In the genomic region with DNA sequence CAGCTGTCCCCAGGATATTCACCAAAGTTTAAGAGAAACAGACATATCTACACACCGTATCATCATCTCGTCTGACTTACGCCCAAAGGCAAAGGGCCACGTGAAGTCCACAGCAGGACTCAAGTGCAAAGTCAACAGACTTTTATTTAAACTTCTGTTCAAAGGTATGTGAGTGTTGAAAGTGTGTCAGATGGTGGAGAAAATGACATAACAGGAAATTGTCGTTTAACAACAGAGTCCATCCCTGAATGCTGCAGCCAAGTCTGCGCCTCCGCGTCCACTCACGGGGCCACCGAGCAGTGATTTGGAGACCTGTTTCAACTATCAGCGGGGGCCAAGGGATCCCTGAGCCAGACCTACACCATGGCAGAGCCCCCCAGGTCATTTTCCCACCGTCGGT, we compare ENCODE assay signal across 1 cellular context.
TF ChIP-seq lines count a peak whose summit lies in the region.

No MANE protein-coding gene starts in this region.

TF ChIP-seq in HepG2, 621 proteins besides CTCF, POLR2A, EP300 and RAD21 (continued from another document and continues in another):
- TF ChIP-seq, protein P1, sequence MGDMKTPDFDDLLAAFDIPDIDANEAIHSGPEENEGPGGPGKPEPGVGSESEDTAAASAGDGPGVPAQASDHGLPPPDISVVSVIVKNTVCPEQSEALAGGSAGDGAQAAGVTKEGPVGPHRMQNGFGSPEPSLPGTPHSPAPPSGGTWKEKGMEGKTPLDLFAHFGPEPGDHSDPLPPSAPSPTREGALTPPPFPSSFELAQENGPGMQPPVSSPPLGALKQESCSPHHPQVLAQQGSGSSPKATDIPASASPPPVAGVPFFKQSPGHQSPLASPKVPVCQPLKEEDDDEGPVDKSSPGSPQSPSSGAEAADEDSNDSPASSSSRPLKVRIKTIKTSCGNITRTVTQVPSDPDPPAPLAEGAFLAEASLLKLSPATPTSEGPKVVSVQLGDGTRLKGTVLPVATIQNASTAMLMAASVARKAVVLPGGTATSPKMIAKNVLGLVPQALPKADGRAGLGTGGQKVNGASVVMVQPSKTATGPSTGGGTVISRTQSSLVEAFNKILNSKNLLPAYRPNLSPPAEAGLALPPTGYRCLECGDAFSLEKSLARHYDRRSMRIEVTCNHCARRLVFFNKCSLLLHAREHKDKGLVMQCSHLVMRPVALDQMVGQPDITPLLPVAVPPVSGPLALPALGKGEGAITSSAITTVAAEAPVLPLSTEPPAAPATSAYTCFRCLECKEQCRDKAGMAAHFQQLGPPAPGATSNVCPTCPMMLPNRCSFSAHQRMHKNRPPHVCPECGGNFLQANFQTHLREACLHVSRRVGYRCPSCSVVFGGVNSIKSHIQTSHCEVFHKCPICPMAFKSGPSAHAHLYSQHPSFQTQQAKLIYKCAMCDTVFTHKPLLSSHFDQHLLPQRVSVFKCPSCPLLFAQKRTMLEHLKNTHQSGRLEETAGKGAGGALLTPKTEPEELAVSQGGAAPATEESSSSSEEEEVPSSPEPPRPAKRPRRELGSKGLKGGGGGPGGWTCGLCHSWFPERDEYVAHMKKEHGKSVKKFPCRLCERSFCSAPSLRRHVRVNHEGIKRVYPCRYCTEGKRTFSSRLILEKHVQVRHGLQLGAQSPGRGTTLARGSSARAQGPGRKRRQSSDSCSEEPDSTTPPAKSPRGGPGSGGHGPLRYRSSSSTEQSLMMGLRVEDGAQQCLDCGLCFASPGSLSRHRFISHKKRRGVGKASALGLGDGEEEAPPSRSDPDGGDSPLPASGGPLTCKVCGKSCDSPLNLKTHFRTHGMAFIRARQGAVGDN (CRISPR knock-in tag; IDR thresholded peaks at IDR 0.05): peak; percentile 61
- peak; percentile 46; the same call in 1 of the 2 replicates for TF ChIP-seq KDM1A (CRISPR knock-in tag; IDR thresholded peaks at IDR 0.05)
- peak; percentile 57; the same call in 1 of the 2 replicates for TF ChIP-seq KMT2A (CRISPR knock-in tag; IDR thresholded peaks at IDR 0.05)
- TF ChIP-seq ZFP1 (CRISPR knock-in tag; IDR thresholded peaks at IDR 0.05): 0 out of 2 replicates have a peak, but pooled peaks have one; percentile 64
- 0 out of 2 replicates have a peak, but pooled peaks have one; percentile 56 for TF ChIP-seq NR2C2 (CRISPR knock-in tag; IDR thresholded peaks at IDR 0.05; ENCODE audit: borderline replicate concordance)
- peak; percentile 97 for TF ChIP-seq ERF (CRISPR knock-in tag; IDR thresholded peaks at IDR 0.05)
- TF ChIP-seq AHDC1 (CRISPR knock-in tag; IDR thresholded peaks at IDR 0.05; ENCODE audit: borderline replicate concordance): peak; percentile 90; the same call in 1 of the 2 replicates
- peak; percentile 83 for TF ChIP-seq BHLHE40 (IDR thresholded peaks at IDR 0.05; ENCODE audit: low read length)
- TF ChIP-seq HNRNPH1 (optimal IDR thresholded peaks at IDR 0.05; ENCODE audit: low read depth, low read length): no peak
- TF ChIP-seq ZNF451 (CRISPR knock-in tag; IDR thresholded peaks at IDR 0.05): 0 out of 2 replicates have a peak, but pooled peaks have one; percentile 38
- peak; percentile 86 for TF ChIP-seq FOSL2 (CRISPR knock-in tag; IDR thresholded peaks at IDR 0.05)
- 0 out of 2 replicates have a peak, but pooled peaks have one; percentile 27 for TF ChIP-seq ZNF44 (CRISPR knock-in tag; IDR thresholded peaks at IDR 0.05)
- TF ChIP-seq MIXL1 (CRISPR knock-in tag; IDR thresholded peaks at IDR 0.05): peak; percentile 97
- peak; percentile 70; the same call in 1 of the 2 replicates for TF ChIP-seq NR2F2 (IDR thresholded peaks at IDR 0.05; ENCODE audit: borderline replicate concordance, low read depth)
- peak; percentile 98 for TF ChIP-seq ARNTL (CRISPR knock-in tag; IDR thresholded peaks at IDR 0.05)
- TF ChIP-seq ZNF350 (CRISPR knock-in tag; IDR thresholded peaks at IDR 0.05; ENCODE audit: borderline replicate concordance, low read depth): 0 out of 2 replicates have a peak, but pooled peaks have one; percentile 25
- 0 out of 2 replicates have a peak, but pooled peaks have one; percentile 56 for TF ChIP-seq CREB1 (IDR thresholded peaks at IDR 0.05)
- no peak; the same call in 1 of the 2 replicates for TF ChIP-seq CREB1 (CRISPR knock-in tag; IDR thresholded peaks at IDR 0.05)
- TF ChIP-seq ZNF761 (CRISPR knock-in tag; conservative IDR thresholded peaks at IDR 0.05): peak; percentile 44; the same call in 1 of the 2 replicates
- no peak for TF ChIP-seq ZNF224 (CRISPR knock-in tag; IDR thresholded peaks at IDR 0.05)
- TF ChIP-seq ZMYM2 (CRISPR knock-in tag; IDR thresholded peaks at IDR 0.05): 0 out of 2 replicates have a peak, but pooled peaks have one; percentile 75
- TF ChIP-seq ETV5 (CRISPR knock-in tag; IDR thresholded peaks at IDR 0.05; ENCODE audit: borderline replicate concordance): peak; percentile 92
- TF ChIP-seq MTA3 (CRISPR knock-in tag; IDR thresholded peaks at IDR 0.05): no peak
- TF ChIP-seq ZMYM3 (CRISPR knock-in tag; IDR thresholded peaks at IDR 0.05): peak; percentile 82
- peak; percentile 34; the same call in 1 of the 2 replicates for TF ChIP-seq NAIF1 (CRISPR knock-in tag; IDR thresholded peaks at IDR 0.05; ENCODE audit: borderline replicate concordance)
- TF ChIP-seq AKAP8 (CRISPR knock-in tag; IDR thresholded peaks at IDR 0.05): 0 out of 2 replicates have a peak, but pooled peaks have one; percentile 48
- TF ChIP-seq ZNF772 (CRISPR knock-in tag; IDR thresholded peaks at IDR 0.05): peak; percentile 94
- TF ChIP-seq GABPB1 (CRISPR knock-in tag; IDR thresholded peaks at IDR 0.05): peak; percentile 73
- peak; percentile 94 for TF ChIP-seq SKI (IDR thresholded peaks at IDR 0.05; ENCODE audit: partially characterized antibody)
- no peak for TF ChIP-seq ZNF260 (CRISPR knock-in tag; IDR thresholded peaks at IDR 0.05; ENCODE audit: borderline replicate concordance, low read depth)
- no peak for TF ChIP-seq SATB2 (CRISPR knock-in tag; IDR thresholded peaks at IDR 0.05)
- TF ChIP-seq ZNF414 (CRISPR knock-in tag; IDR thresholded peaks at IDR 0.05): no peak
- TF ChIP-seq MED8 (CRISPR knock-in tag; IDR thresholded peaks at IDR 0.05; ENCODE audit: insufficient replicate concordance): no peak
- TF ChIP-seq PRDM10 (CRISPR knock-in tag; IDR thresholded peaks at IDR 0.05; ENCODE audit: low read depth): peak; percentile 60; the same call in 1 of the 2 replicates
- TF ChIP-seq, protein P2, sequence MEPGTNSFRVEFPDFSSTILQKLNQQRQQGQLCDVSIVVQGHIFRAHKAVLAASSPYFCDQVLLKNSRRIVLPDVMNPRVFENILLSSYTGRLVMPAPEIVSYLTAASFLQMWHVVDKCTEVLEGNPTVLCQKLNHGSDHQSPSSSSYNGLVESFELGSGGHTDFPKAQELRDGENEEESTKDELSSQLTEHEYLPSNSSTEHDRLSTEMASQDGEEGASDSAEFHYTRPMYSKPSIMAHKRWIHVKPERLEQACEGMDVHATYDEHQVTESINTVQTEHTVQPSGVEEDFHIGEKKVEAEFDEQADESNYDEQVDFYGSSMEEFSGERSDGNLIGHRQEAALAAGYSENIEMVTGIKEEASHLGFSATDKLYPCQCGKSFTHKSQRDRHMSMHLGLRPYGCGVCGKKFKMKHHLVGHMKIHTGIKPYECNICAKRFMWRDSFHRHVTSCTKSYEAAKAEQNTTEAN (CRISPR knock-in tag; conservative IDR thresholded peaks at IDR 0.05): peak; percentile 100
- TF ChIP-seq ZSCAN22 (CRISPR knock-in tag; IDR thresholded peaks at IDR 0.05): peak; percentile 97
- no peak for TF ChIP-seq ZNF790 (CRISPR knock-in tag; IDR thresholded peaks at IDR 0.05; ENCODE audit: borderline replicate concordance)
- TF ChIP-seq ARID5B (CRISPR knock-in tag; IDR thresholded peaks at IDR 0.05): peak; percentile 99
- peak; percentile 45; the same call in 1 of the 2 replicates for TF ChIP-seq ZFP36L1 (CRISPR knock-in tag; IDR thresholded peaks at IDR 0.05)
- peak; percentile 62; the same call in 1 of the 2 replicates for TF ChIP-seq KDM3A (CRISPR knock-in tag; IDR thresholded peaks at IDR 0.05; ENCODE audit: low read depth)
